ENCODE assay signal across 17 cellular contexts in genomic region chr17:73933871-73934270, GRCh38.
A peak's percentile ranks its signal among the peaks of the same experiment; 100 is the strongest.
DNase-seq lines count a peak whose midpoint lies in the region; ATAC-seq and TF ChIP-seq lines count a peak whose summit lies in the region.
"Had no signal": no experiment of that assay in that cellular context is flagged by ENCODE, and none has a peak within 500 bp of the region (broad histone marks: within the 10 kb centered on the region; RNA-seq: fewer than 3 reads in every experiment).

No MANE protein-coding gene starts in this region.

- peaks cover 5% of the 10 kb centered on the region for H3K27me3 Mint-ChIP-seq in GM23338 (ENCODE audit: insufficient read depth, low read depth, poor library complexity)

- H3K4me3 Mint-ChIP-seq in GM23338 = no peak overlapping the region
- H3K4me3 Mint-ChIP-seq: B cell had no signal

- H4K8ac ChIP-seq in mesendoderm (ENCODE audit: low read depth, low read length) = no peak overlapping the region

- no peak overlapping the region for H3K18ac ChIP-seq in mesendoderm (ENCODE audit: low read length)

- H3K9me3 Mint-ChIP-seq in GM23338 = no peaks in the 10 kb centered on the region

- in situ Hi-C loops in GM13976 (cut with MboI; ENCODE audit: low sequenced_read_pairs, unreplicated experiment) = no loop called here

- H3K27ac ChIP-seq in GM23338 (ENCODE audit: low read depth) (no peak overlapping the region), mesendoderm (ENCODE audit: low read depth, low read length) (no peak overlapping the region)
- H3K27ac ChIP-seq: SJCRH30 had no signal

- no peak overlapping the region for H3K4me3 ChIP-seq in GM23338
- H3K4me3 ChIP-seq in mesendoderm (ENCODE audit: low read length) = no peak overlapping the region
- no peak overlapping the region for H3K4me3 ChIP-seq in MG63
- H3K4me3 ChIP-seq: HAP-1, SJCRH30 had no signal

- peaks cover 8% of the 10 kb centered on the region for H3K4me1 Mint-ChIP-seq in GM23338
- H3K4me1 Mint-ChIP-seq: B cell had no signal

- no peak overlapping the region for H2BK120ac ChIP-seq in mesendoderm (ENCODE audit: low read depth, low read length)

- DNase-seq in GM23338 (ENCODE audit: low spot score) (peak; percentile 25), astrocyte of the hippocampus (ENCODE audit: low read depth, low spot score) (peak; percentile 40), mesendoderm (peak; percentile 37), iPS-NIHi7 (ENCODE audit: extremely low spot score) (no peak), C1 segment of cervical spinal cord (lab: John Stamatoyannopoulos, UW) (no peak), MG63 (no peak), GM13976 (ENCODE audit: low spot score) (no peak)
- DNase-seq: KG1; NCI-H1105 treated with DMSO at 0.1 percent for 48 hours; NCI-H2029 treated with DMSO at 0.1 percent for 48 hours; NCI-H226; NCI-H510A treated with DMSO at 0.1 percent for 48 hours; NCI-H774; NK-92 treated with Interleukin-12 subunit alpha and Interleukin-12 subunit beta, amount 100 ng/mL, for 24 hours; SJCRH30 had no signal

- no peak overlapping the region for H3K27ac Mint-ChIP-seq in GM23338
- H3K27ac Mint-ChIP-seq: B cell had no signal

- no peak overlapping the region for H3K9ac ChIP-seq in mesendoderm (ENCODE audit: low read length)

- no peaks in the 10 kb centered on the region for H3K27me3 ChIP-seq in GM23338 (ENCODE audit: insufficient read depth)
- H3K27me3 ChIP-seq in mesendoderm (ENCODE audit: insufficient read depth, low read length, poor library complexity) = no peaks in the 10 kb centered on the region
- H3K27me3 ChIP-seq in MG63 = no peaks in the 10 kb centered on the region; the same call in 1 of the 2 replicates

- no peaks in the 10 kb centered on the region for H3K9me3 ChIP-seq in MG63
- H3K9me3 ChIP-seq: HAP-1, SJCRH30 had no signal

- no peak overlapping the region for H4K5ac ChIP-seq in mesendoderm (ENCODE audit: low read length)

- H3K36me3 Mint-ChIP-seq in GM23338 (ENCODE audit: low read depth) = no peaks in the 10 kb centered on the region

- H3K4ac ChIP-seq in mesendoderm (ENCODE audit: low read depth, low read length) = no peak overlapping the region

- peaks cover 13% of the 10 kb centered on the region; the same call in 1 of the 2 replicates for H3K9me2 ChIP-seq in GM23338 (ENCODE audit: insufficient read depth)

- no peaks in the 10 kb centered on the region for H3K79me2 ChIP-seq in GM23338 (replicated peaks; ENCODE audit: insufficient read depth)
- no peaks in the 10 kb centered on the region for H3K79me2 ChIP-seq in mesendoderm (ENCODE audit: control insufficient read depth, insufficient read depth, low read length)

- no peak overlapping the region for H2BK5ac ChIP-seq in mesendoderm (ENCODE audit: low read length)

- TF ChIP-seq CTCF in GM23338 (conservative IDR thresholded peaks at IDR 0.05; ENCODE audit: low read depth in 2 of 2) (no peak), GM13976 (IDR thresholded peaks at IDR 0.05; ENCODE audit: borderline replicate concordance, control extremely low read depth, extremely low read depth, insufficient read depth, missing control alignments) (no peak)

- no peak overlapping the region for H3K56ac ChIP-seq in mesendoderm (ENCODE audit: low read length)

- H4K20me1 ChIP-seq in GM23338 (replicated peaks; ENCODE audit: insufficient read depth) = no peaks in the 10 kb centered on the region

- H2BK15ac ChIP-seq in mesendoderm (replicated peaks; ENCODE audit: low read depth) = no peak overlapping the region

- H3F3A ChIP-seq in GM23338 (replicated peaks; ENCODE audit: low read depth) = no peaks in the 10 kb centered on the region

- no peak overlapping the region for H3K23ac ChIP-seq in mesendoderm (ENCODE audit: low read length)

- H3K36me3 ChIP-seq in GM23338 (ENCODE audit: insufficient read depth) (no peaks in the 10 kb centered on the region), mesendoderm (ENCODE audit: control insufficient read depth, insufficient read depth, low read length) (no peaks in the 10 kb centered on the region), MG63 (no peaks in the 10 kb centered on the region)
- H3K36me3 ChIP-seq: HAP-1, SJCRH30 had no signal

- H2AFZ ChIP-seq in GM23338 = no peak overlapping the region

- H3K4me2 ChIP-seq in GM23338 (no peak overlapping the region), mesendoderm (ENCODE audit: low read length) (no peak overlapping the region)

- no peaks in the 10 kb centered on the region for H3K79me1 ChIP-seq in mesendoderm (ENCODE audit: low read length)

- H2AK5ac ChIP-seq in mesendoderm (ENCODE audit: low read length) = no peak overlapping the region

- H3K4me1 ChIP-seq in GM23338 (ENCODE audit: insufficient read depth) (peaks cover 4% of the 10 kb centered on the region; the same call in 1 of the 2 replicates), mesendoderm (ENCODE audit: control insufficient read depth, low read depth, low read length) (peaks cover 2% of the 10 kb centered on the region)
- H3K4me1 ChIP-seq: HAP-1 had no signal

- no peak for ATAC-seq in GM23338

TF ChIP-seq in GM23338, 12 proteins besides CTCF, POLR2A, EP300 and RAD21 (continues in another document):
- TF ChIP-seq STAT1 (IDR thresholded peaks at IDR 0.05; ENCODE audit: unreplicated experiment) (no peak), REST (IDR thresholded peaks at IDR 0.05; ENCODE audit: unreplicated experiment) (no peak), ZNF331 (CRISPR knock-in tag; IDR thresholded peaks at IDR 0.05; ENCODE audit: low read depth) (no peak), JUNB (IDR thresholded peaks at IDR 0.05; ENCODE audit: unreplicated experiment) (no peak), ZNF114 (CRISPR knock-in tag; IDR thresholded peaks at IDR 0.05) (no peak)
- TF ChIP-seq, protein P1, sequence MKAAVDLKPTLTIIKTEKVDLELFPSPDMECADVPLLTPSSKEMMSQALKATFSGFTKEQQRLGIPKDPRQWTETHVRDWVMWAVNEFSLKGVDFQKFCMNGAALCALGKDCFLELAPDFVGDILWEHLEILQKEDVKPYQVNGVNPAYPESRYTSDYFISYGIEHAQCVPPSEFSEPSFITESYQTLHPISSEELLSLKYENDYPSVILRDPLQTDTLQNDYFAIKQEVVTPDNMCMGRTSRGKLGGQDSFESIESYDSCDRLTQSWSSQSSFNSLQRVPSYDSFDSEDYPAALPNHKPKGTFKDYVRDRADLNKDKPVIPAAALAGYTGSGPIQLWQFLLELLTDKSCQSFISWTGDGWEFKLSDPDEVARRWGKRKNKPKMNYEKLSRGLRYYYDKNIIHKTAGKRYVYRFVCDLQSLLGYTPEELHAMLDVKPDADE (IDR thresholded peaks at IDR 0.05) = no peak

Comparison
In these comparisons a context has a peak if more than half of its experiments do, and no peak if none do; other contexts are left out.
1. DNase-seq: peak in GM23338 (single experiment), astrocyte of the hippocampus (single experiment) and mesendoderm (single experiment); none in iPS-NIHi7 (single experiment), C1 segment of cervical spinal cord (0 of 14), MG63 (single experiment) and GM13976 (single experiment).